ENCODE assay signal across 1 cellular context in the genomic region with DNA sequence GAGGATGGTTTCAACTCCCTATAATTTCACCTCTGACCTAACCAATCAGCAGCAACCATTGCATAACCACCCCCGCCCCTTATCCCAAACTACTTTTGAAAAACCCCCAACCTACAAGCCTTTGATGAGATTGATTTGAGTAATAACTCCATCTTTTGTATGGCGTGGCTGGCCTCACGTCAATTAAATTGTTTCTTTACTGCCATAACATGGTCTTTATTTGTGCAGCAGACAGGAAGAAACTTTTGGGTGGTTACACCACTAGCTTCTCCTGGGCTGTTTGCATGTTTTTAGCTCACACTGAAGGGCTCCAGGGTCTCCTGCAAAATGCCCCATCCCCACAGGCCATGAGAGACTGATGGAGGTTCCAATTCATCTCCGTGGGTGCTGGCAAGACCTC.
TF ChIP-seq lines count a peak whose summit lies in the region.

No MANE protein-coding gene starts in this region.

TF ChIP-seq in HepG2, 621 proteins besides CTCF, POLR2A, EP300 and RAD21:
- TF ChIP-seq ZNF44 (CRISPR knock-in tag; IDR thresholded peaks at IDR 0.05) (peak; percentile 100), STAG1 (CRISPR knock-in tag; IDR thresholded peaks at IDR 0.05) (no peak)
